ENCODE assay signal across 16 cellular contexts in genomic region chr4:122765702-122766352, GRCh38. TPM values are rescaled to one million over a fixed set of nuclear protein-coding genes. Genes with fewer than 3 reads are reported as not detected.
DNase-seq lines count a peak whose midpoint lies in the region; ATAC-seq, FAIRE-seq and TF ChIP-seq lines count a peak whose summit lies in the region.
"Had no signal": no experiment of that assay in that cellular context is flagged by ENCODE, and none has a peak within 500 bp of the region (broad histone marks: within the 10 kb centered on the region; RNA-seq: fewer than 3 reads in every experiment).

No MANE protein-coding gene starts in this region.

- no peaks in the 10 kb centered on the region for H3K4me1 ChIP-seq in right atrium auricular region
- H3K4me1 ChIP-seq: vagina had no signal

- peak overlapping the region; percentile 94 for H3K27ac ChIP-seq in brain microvascular endothelial cell
- H3K27ac ChIP-seq in right atrium auricular region, result no peak overlapping the region
- H3K27ac ChIP-seq: vagina had no signal

- H3K27me3 ChIP-seq in brain microvascular endothelial cell (replicated peaks) (no peaks in the 10 kb centered on the region), right atrium auricular region (no peaks in the 10 kb centered on the region)
- H3K27me3 ChIP-seq: vagina had no signal

- H3K4me3 ChIP-seq in AG09309 (ENCODE audit: control insufficient read depth, low read depth, low read length) (no peak overlapping the region), brain microvascular endothelial cell (ENCODE audit: low read depth, low read length) (no peak overlapping the region), right atrium auricular region (no peak overlapping the region)
- H3K4me3 ChIP-seq: vagina had no signal

- H3K36me3 ChIP-seq in brain microvascular endothelial cell (replicated peaks) (no peaks in the 10 kb centered on the region), right atrium auricular region (no peaks in the 10 kb centered on the region)
- H3K36me3 ChIP-seq: vagina had no signal

- H3K27me3 Mint-ChIP-seq in activated T-cell treated with anti-CD3 and anti-CD28 coated beads, Interleukin-2, amount 50 U/mL, for 24 hours, result no peaks in the 10 kb centered on the region
- H3K27me3 Mint-ChIP-seq: CD8-positive, alpha-beta memory T cell had no signal

- no peak for FAIRE-seq in D721Med (lab: Jason Lieb, UNC)
- FAIRE-seq: GM12892 had no signal

- intact Hi-C loops in left colon (cut with DNase I, micrococcal nuclease), result no loop called here

- H3K4me3 Mint-ChIP-seq in activated T-cell treated with anti-CD3 and anti-CD28 coated beads, Interleukin-2, amount 50 U/mL, for 24 hours, result no peak overlapping the region
- H3K4me3 Mint-ChIP-seq: CD8-positive, alpha-beta memory T cell; immature natural killer cell had no signal

- H3K27ac Mint-ChIP-seq in activated T-cell treated with anti-CD3 and anti-CD28 coated beads, Interleukin-2, amount 50 U/mL, for 24 hours, result no peak overlapping the region

- in situ Hi-C loops in brain microvascular endothelial cell (cut with HindIII; ENCODE audit: low pct_ligation_motif_present, low sequenced_read_pairs), result loop anchor here (25.0 kb wide), 1 partner anchor 146 kb away; the partner anchor contains the start of gene NUDT6

- TF ChIP-seq CTCF in AG09309 (IDR thresholded peaks at IDR 0.05; ENCODE audit: control insufficient read depth, insufficient read depth, low read depth, low read length, missing control alignments) (no peak), brain microvascular endothelial cell (IDR thresholded peaks at IDR 0.05; ENCODE audit: low read depth, low read length, missing control alignments) (no peak), right atrium auricular region (IDR thresholded peaks at IDR 0.05) (no peak), D721Med (IDR thresholded peaks at IDR 0.05; ENCODE audit: insufficient read depth, missing control alignments) (no peak)

- H3K4me1 Mint-ChIP-seq in activated T-cell treated with anti-CD3 and anti-CD28 coated beads, Interleukin-2, amount 50 U/mL, for 24 hours (ENCODE audit: low read depth), result peaks cover 35% of the 10 kb centered on the region

- H3K9me3 ChIP-seq in right atrium auricular region, result no peaks in the 10 kb centered on the region
- H3K9me3 ChIP-seq: vagina had no signal

- no peaks in the 10 kb centered on the region for H3K36me3 Mint-ChIP-seq in activated T-cell treated with anti-CD3 and anti-CD28 coated beads, Interleukin-2, amount 50 U/mL, for 24 hours (ENCODE audit: low read depth)
- H3K36me3 Mint-ChIP-seq: CD8-positive, alpha-beta memory T cell had no signal

- no peaks in the 10 kb centered on the region for H3K9me3 Mint-ChIP-seq in activated T-cell treated with anti-CD3 and anti-CD28 coated beads, Interleukin-2, amount 50 U/mL, for 24 hours
- H3K9me3 Mint-ChIP-seq: CD8-positive, alpha-beta memory T cell; immature natural killer cell had no signal

- peak; percentile 48 for ATAC-seq in left colon
- ATAC-seq: Panc1 had no signal

- DNase-seq in AG09309 (ENCODE audit: low read depth), result peak; percentile 63
- peak; percentile 58 for DNase-seq in HK-2 (ENCODE audit: unreplicated experiment)
- DNase-seq in brain microvascular endothelial cell, result peak; percentile 95
- no peak for DNase-seq in left colon
- no peak for DNase-seq in right atrium auricular region (ENCODE audit: low spot score)
- no peak for DNase-seq in D721Med (ENCODE audit: insufficient read length, low spot score)
- DNase-seq in activated T-cell treated with anti-CD3 and anti-CD28 coated beads, Interleukin-2, amount 50 U/mL, for 24 hours, result no peak
- no peak for DNase-seq in D341Med (ENCODE audit: low spot score)
- DNase-seq: activated CD4-positive, CD25-positive, alpha-beta regulatory T cell; activated naive CD4-positive, alpha-beta T cell treated with Interleukin-2 at 50 U/mL for 16 hours; CD8-positive, alpha-beta memory T cell; immature natural killer cell; NCI-H1694 had no signal

RNA-seq across cellular contexts. Expression of gene BBS12, which starts 33.3 kb away (rescaled TPM):
- total RNA-seq in left colon (1 to 10 TPM; 3.7 to 5.2 TPM), right atrium auricular region (10 to 100 TPM in 1 of 2 donors, 1 to 10 TPM in 1; 5.9 to 10.2 TPM)

Comparison
In these comparisons a context has a peak if more than half of its experiments do, and no peak if none do; other contexts are left out.
1. DNase-seq: peak in AG09309 (single experiment), HK-2 (single experiment) and brain microvascular endothelial cell (single experiment); none in left colon (0 of 2), right atrium auricular region (single experiment), D721Med (single experiment), activated T-cell treated with anti-CD3 and anti-CD28 coated beads, Interleukin-2, amount 50 U/mL, for 24 hours (single experiment) and D341Med (single experiment).